In the genomic region with DNA sequence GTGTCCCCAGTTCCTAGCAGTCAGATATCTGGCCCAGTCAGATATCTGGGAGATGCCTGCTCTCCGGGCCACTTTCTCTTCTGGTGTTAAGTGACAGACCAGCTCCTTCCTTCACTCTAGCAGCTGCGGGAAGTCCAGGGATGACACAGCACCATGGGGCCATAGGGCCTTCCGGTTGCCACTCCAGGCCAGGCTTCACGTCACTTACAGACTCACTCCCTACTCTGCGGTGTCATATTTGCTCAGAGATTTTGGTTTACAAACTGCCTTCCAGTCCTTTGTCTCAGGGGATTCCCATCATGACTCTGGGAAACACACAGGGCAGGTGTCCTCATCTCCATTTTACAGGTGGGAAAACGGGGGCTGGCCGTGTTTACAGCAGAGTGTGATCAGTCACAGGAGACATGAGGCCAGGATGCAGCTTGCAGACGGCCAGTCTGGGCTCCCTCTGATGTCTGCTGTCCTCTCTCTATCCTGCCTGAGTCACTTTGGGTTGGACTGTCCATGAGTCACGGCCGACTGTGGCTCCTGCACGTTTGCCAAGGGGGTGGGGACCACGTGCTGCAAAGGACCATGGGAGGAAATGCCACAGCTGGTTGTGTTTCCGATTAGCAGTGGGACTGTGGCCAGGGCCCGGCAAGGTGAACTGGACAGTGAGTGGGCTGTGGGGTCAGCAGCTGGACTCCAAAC, we compare ENCODE assay signal across 8 cellular contexts. TPM values are rescaled to one million over a fixed set of nuclear protein-coding genes. Genes with fewer than 3 reads are reported as not detected.
DNase-seq lines count a peak whose midpoint lies in the region; ATAC-seq and TF ChIP-seq lines count a peak whose summit lies in the region.

No MANE protein-coding gene starts in this region.

- DNase-seq in activated T-cell treated with anti-CD3 and anti-CD28 coated beads for 1 hour (ENCODE audit: low read depth) (peak; percentile 25), activated T-cell treated with anti-CD3 and anti-CD28 coated beads for 4 hours (no peak), RWPE2 (ENCODE audit: low spot score) (peak; percentile 93), dermis microvascular lymphatic vessel endothelial cell (ENCODE audit: low read depth in 2 of 2) (peak; percentile 100), mucosa of gallbladder (ENCODE audit: low spot score) (peak; percentile 93), NCI-H82 treated with DMSO at 0.1 percent for 48 hours (lab: John Stamatoyannopoulos, UW; ENCODE audit: unreplicated experiment) (no peak), putamen (ENCODE audit: low spot score) (no peak)

- H3K4me3 ChIP-seq in RWPE2 (ENCODE audit: severe bottlenecking), result no peak overlapping the region

- peaks cover 11% of the 10 kb centered on the region for H3K9me3 ChIP-seq in RWPE2 (ENCODE audit: severe bottlenecking)

- H3K4me1 ChIP-seq in RWPE2 (ENCODE audit: insufficient read depth, poor library complexity, severe bottlenecking), result peaks cover 11% of the 10 kb centered on the region

- no peaks in the 10 kb centered on the region for H3K36me3 ChIP-seq in RWPE2 (ENCODE audit: low read depth)

- no peak for TF ChIP-seq CTCF in RWPE2 (IDR thresholded peaks at IDR 0.05; ENCODE audit: poor library complexity, severe bottlenecking)

- H3K27me3 ChIP-seq in RWPE2 (ENCODE audit: insufficient read depth, poor library complexity, severe bottlenecking), result no peaks in the 10 kb centered on the region

- peak overlapping the region; percentile 96 for H3K27ac ChIP-seq in RWPE2 (ENCODE audit: poor library complexity, severe bottlenecking)

- ATAC-seq in RWPE2 (ENCODE audit: low read depth) (peak; percentile 97), GM19397 (IDR thresholded peaks at IDR 0.05; ENCODE audit: unreplicated experiment) (no peak)

RNA-seq across cellular contexts. Expression of gene TBC1D22A, which starts 8.2 kb away (rescaled TPM):
- total RNA-seq in dermis microvascular lymphatic vessel endothelial cell, result 12.5 and 18.1 TPM in 2 replicates
- total RNA-seq in mucosa of gallbladder, result 33.0 TPM

RNA-seq across cellular contexts. Expression of gene CERK, which starts 16.2 kb away (rescaled TPM):
- total RNA-seq in dermis microvascular lymphatic vessel endothelial cell (66.8 and 127 TPM in 2 replicates), mucosa of gallbladder (41.8 TPM)

Comparison
In these comparisons a context has a peak if more than half of its experiments do, and no peak if none do; other contexts are left out.
1. DNase-seq: peak in activated T-cell treated with anti-CD3 and anti-CD28 coated beads for 1 hour (single experiment), RWPE2 (single experiment), dermis microvascular lymphatic vessel endothelial cell (2 of 2) and mucosa of gallbladder (single experiment); none in activated T-cell treated with anti-CD3 and anti-CD28 coated beads for 4 hours (single experiment), NCI-H82 treated with DMSO at 0.1 percent for 48 hours (single experiment) and putamen (single experiment).